8 cellular contexts compared by ENCODE assay signal in genomic region chr7:100899432-100899831, GRCh38. TPM values are rescaled to one million over a fixed set of nuclear protein-coding genes. Genes with fewer than 3 reads are reported as not detected.
"Had no signal": no experiment of that assay in that cellular context is flagged by ENCODE, and none has a peak within 500 bp of the region (broad histone marks: within the 10 kb centered on the region; RNA-seq: fewer than 3 reads in every experiment).

No MANE protein-coding gene starts in this region.

- H3K27ac ChIP-seq: KMS-11 had no signal

- FAIRE-seq: HTR-8/SVneo had no signal

- H2AFZ ChIP-seq: GM23338 had no signal

- ATAC-seq: GM23338, HCT116 had no signal

- DNase-seq: H7, IMR-90, KBM-7 had no signal

- H3K36me3 ChIP-seq: HAP-1 had no signal

- H3K4me2 ChIP-seq: GM23338, KMS-11 had no signal

- H3K4me3 Mint-ChIP-seq: GM23338 had no signal

- H3K9ac ChIP-seq: KMS-11 had no signal

- H3K9me3 ChIP-seq: HAP-1 had no signal

- H3K27ac Mint-ChIP-seq: GM23338 had no signal

- H3K4me3 ChIP-seq: GM23338, HAP-1 had no signal

RNA-seq across cellular contexts. Expression of gene ACHE, which starts 3.7 kb away (rescaled TPM):
- total RNA-seq: IMR-90 had no signal
